In the genomic region with DNA sequence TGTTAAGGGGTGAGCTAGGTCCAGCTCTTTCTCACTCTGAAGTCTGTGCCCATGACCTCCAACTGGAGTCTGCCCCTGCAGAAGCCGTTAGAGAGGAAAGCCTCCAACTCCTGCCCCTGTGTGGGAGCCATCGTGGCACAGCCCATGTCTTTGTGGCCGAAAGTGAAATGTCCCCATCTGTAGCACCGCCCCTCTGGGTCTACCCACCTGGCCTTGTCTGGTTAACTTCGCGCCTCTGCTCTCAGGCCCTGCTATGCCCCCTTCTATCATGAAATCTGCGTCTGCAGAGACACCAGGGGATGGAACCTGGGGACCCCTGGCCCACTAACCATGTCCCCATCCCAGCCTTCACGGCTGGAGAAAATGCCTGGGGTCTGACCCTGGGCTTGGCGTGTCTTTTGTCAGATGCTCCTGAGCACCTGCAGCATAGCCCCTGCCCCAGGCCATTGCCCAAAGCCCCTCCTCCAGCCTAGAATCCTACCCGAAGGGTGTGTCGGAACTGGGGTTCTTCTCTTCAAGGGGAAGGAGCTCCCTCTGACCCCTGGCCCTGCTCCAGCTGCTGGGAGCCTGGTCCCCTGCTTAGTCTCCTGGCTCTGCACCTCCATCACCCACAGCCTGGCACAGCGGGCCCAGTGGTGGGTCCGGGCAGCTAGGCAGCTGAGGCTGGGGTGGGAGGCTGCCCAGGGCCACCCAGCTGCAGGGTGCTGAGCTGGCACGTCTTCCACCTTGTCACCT, we compare ENCODE assay signal across 18 cellular contexts.
"Had no signal": no experiment of that assay in that cellular context is flagged by ENCODE, and none has a peak within 500 bp of the region (broad histone marks: within the 10 kb centered on the region; RNA-seq: fewer than 3 reads in every experiment).

No MANE protein-coding gene starts in this region.

- H3K4me1 Mint-ChIP-seq: activated naive CD8-positive, alpha-beta T cell treated with anti-CD3 and anti-CD28 coated beads, Interleukin-2, amount 50 U/mL, for 24 hours had no signal

- FAIRE-seq: astrocyte had no signal

- DNase-seq: activated CD4-positive, alpha-beta memory T cell treated with anti-CD3 and anti-CD28 coated beads, Interleukin-2, amount 10 ng/mL, durations not matched to agents 7 days and 5 days; activated CD4-positive, alpha-beta T cell treated with anti-CD3 and anti-CD28 coated beads for 1 hour; activated naive CD4-positive, alpha-beta T cell treated with Interleukin-2 at 50 U/mL for 16 hours; activated naive CD8-positive, alpha-beta T cell treated with anti-CD3 and anti-CD28 coated beads, Interleukin-2, amount 50 U/mL, for 24 hours; colonic mucosa; esophagus squamous epithelium; foreskin melanocyte; head of caudate nucleus; mammary epithelial cell; naive thymus-derived CD8-positive, alpha-beta T cell; stimulated activated CD4-positive, alpha-beta T cell treated with anti-CD3 and anti-CD28 coated beads, Interleukin-4, amount 100 ng/mL, for 4 hours; thyroid gland had no signal

- H3K27ac Mint-ChIP-seq: activated CD4-positive, alpha-beta memory T cell treated with anti-CD3 and anti-CD28 coated beads, Interleukin-2, amount 10 ng/mL, durations not matched to agents 7 days and 5 days; activated naive CD8-positive, alpha-beta T cell treated with anti-CD3 and anti-CD28 coated beads, Interleukin-2, amount 50 U/mL, for 24 hours; activated T-helper 1 cell treated with anti-CD3 and anti-CD28 coated beads, Interleukin-12 subunit alpha, Interleukin-12 subunit beta, Interleukin-2, Interleukin-4 antibody, amounts not matched to agents 30 ng/mL and 10 ng/mL and 1 ng/mL, durations not matched to agents 14 hours and 24 hours and 36 hours had no signal

- H3K36me3 ChIP-seq: colonic mucosa had no signal

- H3K27me3 ChIP-seq: colonic mucosa, esophagus squamous epithelium, right atrium auricular region, thyroid gland, vagina had no signal

- H3K27me3 Mint-ChIP-seq: activated CD4-positive, alpha-beta memory T cell treated with anti-CD3 and anti-CD28 coated beads, Interleukin-2, amount 10 ng/mL, durations not matched to agents 7 days and 5 days; activated naive CD8-positive, alpha-beta T cell treated with anti-CD3 and anti-CD28 coated beads, Interleukin-2, amount 50 U/mL, for 24 hours; naive thymus-derived CD8-positive, alpha-beta T cell had no signal

- H3K4me3 ChIP-seq: colonic mucosa, esophagus squamous epithelium, right atrium auricular region, skin epidermis, thyroid gland, vagina had no signal

- H3K4me1 ChIP-seq: colonic mucosa had no signal

- H3K9me3 Mint-ChIP-seq: activated CD4-positive, alpha-beta memory T cell treated with anti-CD3 and anti-CD28 coated beads, Interleukin-2, amount 10 ng/mL, durations not matched to agents 7 days and 5 days; activated naive CD8-positive, alpha-beta T cell treated with anti-CD3 and anti-CD28 coated beads, Interleukin-2, amount 50 U/mL, for 24 hours; activated T-helper 1 cell treated with anti-CD3 and anti-CD28 coated beads, Interleukin-12 subunit alpha, Interleukin-12 subunit beta, Interleukin-2, Interleukin-4 antibody, amounts not matched to agents 30 ng/mL and 10 ng/mL and 1 ng/mL, durations not matched to agents 14 hours and 24 hours and 36 hours; naive thymus-derived CD8-positive, alpha-beta T cell had no signal

- ATAC-seq: activated naive CD8-positive, alpha-beta T cell treated with anti-CD3 and anti-CD28 coated beads, Interleukin-2, amount 50 U/mL, for 24 hours; left lobe of liver; naive thymus-derived CD8-positive, alpha-beta T cell had no signal

- H3K9me3 ChIP-seq: colonic mucosa, esophagus squamous epithelium, right atrium auricular region, thyroid gland, vagina had no signal

- H3K27ac ChIP-seq: colonic mucosa, esophagus squamous epithelium, right atrium auricular region, thyroid gland, vagina had no signal

- H3K4me3 Mint-ChIP-seq: activated CD4-positive, alpha-beta memory T cell treated with anti-CD3 and anti-CD28 coated beads, Interleukin-2, amount 10 ng/mL, durations not matched to agents 7 days and 5 days; activated naive CD8-positive, alpha-beta T cell treated with anti-CD3 and anti-CD28 coated beads, Interleukin-2, amount 50 U/mL, for 24 hours; activated T-helper 1 cell treated with anti-CD3 and anti-CD28 coated beads, Interleukin-12 subunit alpha, Interleukin-12 subunit beta, Interleukin-2, Interleukin-4 antibody, amounts not matched to agents 30 ng/mL and 10 ng/mL and 1 ng/mL, durations not matched to agents 14 hours and 24 hours and 36 hours; naive thymus-derived CD8-positive, alpha-beta T cell had no signal
